In the genomic region with DNA sequence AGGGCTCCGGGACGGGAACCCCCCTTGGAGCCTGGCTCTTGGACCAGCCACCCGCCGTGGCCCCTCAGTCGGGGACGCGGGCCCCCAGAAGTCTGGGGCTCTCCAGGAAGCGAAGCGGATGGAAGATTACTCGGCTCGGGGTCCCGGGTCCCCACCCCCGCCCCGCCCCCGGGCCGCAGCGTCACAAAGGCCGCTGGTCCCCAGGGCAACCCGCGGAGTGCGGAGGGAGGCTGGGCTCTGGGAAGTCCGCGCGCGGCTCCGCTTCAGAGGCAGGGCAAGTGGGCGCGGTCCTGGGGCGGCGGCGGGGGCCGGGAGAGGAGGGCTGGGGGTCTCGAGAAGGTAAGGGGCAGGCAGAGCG, we compare ENCODE assay signal across 1 cellular context.
TF ChIP-seq lines count a peak whose summit lies in the region.

A gene with protein sequence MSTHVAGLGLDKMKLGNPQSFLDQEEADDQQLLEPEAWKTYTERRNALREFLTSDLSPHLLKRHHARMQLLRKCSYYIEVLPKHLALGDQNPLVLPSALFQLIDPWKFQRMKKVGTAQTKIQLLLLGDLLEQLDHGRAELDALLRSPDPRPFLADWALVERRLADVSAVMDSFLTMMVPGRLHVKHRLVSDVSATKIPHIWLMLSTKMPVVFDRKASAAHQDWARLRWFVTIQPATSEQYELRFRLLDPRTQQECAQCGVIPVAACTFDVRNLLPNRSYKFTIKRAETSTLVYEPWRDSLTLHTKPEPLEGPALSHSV (plus strand): TSS at position 227 of the 358 bp plus-strand sequence. CDS start 1,505 bp downstream, outside the sequence.

TF ChIP-seq in HepG2, 621 proteins besides CTCF, POLR2A, EP300 and RAD21:
- TF ChIP-seq MXD1 (CRISPR knock-in tag; IDR thresholded peaks at IDR 0.05) (peak; percentile 32; the same call in 1 of the 2 replicates), RFX3 (CRISPR knock-in tag; IDR thresholded peaks at IDR 0.05) (peak; percentile 29; the same call in 1 of the 2 replicates), ZNF296 (CRISPR knock-in tag; conservative IDR thresholded peaks at IDR 0.05) (no peak), HOXA3 (CRISPR knock-in tag; IDR thresholded peaks at IDR 0.05) (peak; percentile 8; the same call in 1 of the 2 replicates), SSRP1 (CRISPR knock-in tag; IDR thresholded peaks at IDR 0.05) (no peak)
- TF ChIP-seq, protein P1, sequence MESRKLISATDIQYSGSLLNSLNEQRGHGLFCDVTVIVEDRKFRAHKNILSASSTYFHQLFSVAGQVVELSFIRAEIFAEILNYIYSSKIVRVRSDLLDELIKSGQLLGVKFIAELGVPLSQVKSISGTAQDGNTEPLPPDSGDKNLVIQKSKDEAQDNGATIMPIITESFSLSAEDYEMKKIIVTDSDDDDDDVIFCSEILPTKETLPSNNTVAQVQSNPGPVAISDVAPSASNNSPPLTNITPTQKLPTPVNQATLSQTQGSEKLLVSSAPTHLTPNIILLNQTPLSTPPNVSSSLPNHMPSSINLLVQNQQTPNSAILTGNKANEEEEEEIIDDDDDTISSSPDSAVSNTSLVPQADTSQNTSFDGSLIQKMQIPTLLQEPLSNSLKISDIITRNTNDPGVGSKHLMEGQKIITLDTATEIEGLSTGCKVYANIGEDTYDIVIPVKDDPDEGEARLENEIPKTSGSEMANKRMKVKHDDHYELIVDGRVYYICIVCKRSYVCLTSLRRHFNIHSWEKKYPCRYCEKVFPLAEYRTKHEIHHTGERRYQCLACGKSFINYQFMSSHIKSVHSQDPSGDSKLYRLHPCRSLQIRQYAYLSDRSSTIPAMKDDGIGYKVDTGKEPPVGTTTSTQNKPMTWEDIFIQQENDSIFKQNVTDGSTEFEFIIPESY (CRISPR knock-in tag; IDR thresholded peaks at IDR 0.05): 0 out of 2 replicates have a peak, but pooled peaks have one; percentile 24
- TF ChIP-seq, protein P2, sequence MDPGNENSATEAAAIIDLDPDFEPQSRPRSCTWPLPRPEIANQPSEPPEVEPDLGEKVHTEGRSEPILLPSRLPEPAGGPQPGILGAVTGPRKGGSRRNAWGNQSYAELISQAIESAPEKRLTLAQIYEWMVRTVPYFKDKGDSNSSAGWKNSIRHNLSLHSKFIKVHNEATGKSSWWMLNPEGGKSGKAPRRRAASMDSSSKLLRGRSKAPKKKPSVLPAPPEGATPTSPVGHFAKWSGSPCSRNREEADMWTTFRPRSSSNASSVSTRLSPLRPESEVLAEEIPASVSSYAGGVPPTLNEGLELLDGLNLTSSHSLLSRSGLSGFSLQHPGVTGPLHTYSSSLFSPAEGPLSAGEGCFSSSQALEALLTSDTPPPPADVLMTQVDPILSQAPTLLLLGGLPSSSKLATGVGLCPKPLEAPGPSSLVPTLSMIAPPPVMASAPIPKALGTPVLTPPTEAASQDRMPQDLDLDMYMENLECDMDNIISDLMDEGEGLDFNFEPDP (CRISPR knock-in tag; conservative IDR thresholded peaks at IDR 0.05): no peak
